Comparison of ENCODE assay signal across 9 cellular contexts in genomic region chr15:85402195-85402921, GRCh38. TPM values are rescaled to one million over a fixed set of nuclear protein-coding genes. Genes with fewer than 3 reads are reported as not detected.
DNase-seq lines count a peak whose midpoint lies in the region; TF ChIP-seq lines count a peak whose summit lies in the region.
"Had no signal": no experiment of that assay in that cellular context is flagged by ENCODE, and none has a peak within 500 bp of the region (broad histone marks: within the 10 kb centered on the region; RNA-seq: fewer than 3 reads in every experiment).

No MANE protein-coding gene starts in this region.

- H3K27me3 ChIP-seq in esophagus squamous epithelium = no peaks in the 10 kb centered on the region

- DNase-seq in NAMALWA (ENCODE audit: low spot score) = peak; percentile 40
- DNase-seq in esophagus squamous epithelium (lab: John Stamatoyannopoulos, UW) = no peak
- peak; percentile 58 for DNase-seq in skeletal muscle cell (ENCODE audit: low read depth)
- no peak for DNase-seq in stimulated activated CD4-positive, alpha-beta T cell treated with anti-CD3 and anti-CD28 coated beads, Interleukin-1b, Interleukin-23, amount 100 ng/mL, for 48 hours
- DNase-seq in COLO668 (lab: John Stamatoyannopoulos, UW; ENCODE audit: unreplicated experiment) = no peak
- DNase-seq in activated CD8-positive, alpha-beta memory T cell treated with anti-CD3 and anti-CD28 coated beads, Interleukin-2, amount 50 U/mL, for 4 hours = no peak
- DNase-seq in islet precursor cell = no peak
- DNase-seq: right cardiac atrium had no signal

- H3K9me3 ChIP-seq in esophagus squamous epithelium = no peaks in the 10 kb centered on the region

- intact Hi-C loops in esophagus squamous epithelium (cut with DNase I) = no loop called here

- WGBS in esophagus squamous epithelium, 2 donors = 54 to 61% methylated on average over 5 of the region's 5 CpGs

- H3K4me3 ChIP-seq in GM08714 (ENCODE audit: low read length) (peak overlapping the region; percentile 39; the same call in 1 of the 2 replicates), esophagus squamous epithelium (no peak overlapping the region), skeletal muscle cell (ENCODE audit: low read depth, low read length) (no peak overlapping the region)

- TF ChIP-seq CTCF in esophagus squamous epithelium (IDR thresholded peaks at IDR 0.05) = no peak

- no peaks in the 10 kb centered on the region for H3K36me3 ChIP-seq in esophagus squamous epithelium

- TF ChIP-seq POLR2A in esophagus squamous epithelium (IDR thresholded peaks at IDR 0.05) = no peak

- peaks cover 19 to 73% (median 42%) of the 10 kb centered on the region in 3 donors for H3K4me1 ChIP-seq in esophagus squamous epithelium

- H3K27ac ChIP-seq in esophagus squamous epithelium = peak overlapping the region in 3 of 4 donors; percentile 18 to 40 (median 18)

RNA-seq across cellular contexts. Expression of gene AKAP13, which starts 22.0 kb away (rescaled TPM):
- 100 to 1,000 TPM in 1 of 4 donors, 10 to 100 TPM in 3; 57.3 to 178 (median 81.5) TPM for total RNA-seq in esophagus squamous epithelium

Comparison
In these comparisons a context has a peak if more than half of its experiments do, and no peak if none do; other contexts are left out.
1. DNase-seq: peak in NAMALWA (single experiment) and skeletal muscle cell (single experiment); none in esophagus squamous epithelium (single experiment), stimulated activated CD4-positive, alpha-beta T cell treated with anti-CD3 and anti-CD28 coated beads, Interleukin-1b, Interleukin-23, amount 100 ng/mL, for 48 hours (single experiment), COLO668 (single experiment), activated CD8-positive, alpha-beta memory T cell treated with anti-CD3 and anti-CD28 coated beads, Interleukin-2, amount 50 U/mL, for 4 hours (single experiment) and islet precursor cell (single experiment).